ENCODE assay signal across 16 cellular contexts in genomic region chr9:94076557-94076956, GRCh38. TPM values are rescaled to one million over a fixed set of nuclear protein-coding genes. Genes with fewer than 3 reads are reported as not detected.
A peak's percentile ranks its signal among the peaks of the same experiment; 100 is the strongest.
DNase-seq lines count a peak whose midpoint lies in the region; ATAC-seq, FAIRE-seq and TF ChIP-seq lines count a peak whose summit lies in the region.
"Had no signal": no experiment of that assay in that cellular context is flagged by ENCODE, and none has a peak within 500 bp of the region (broad histone marks: within the 10 kb centered on the region; RNA-seq: fewer than 3 reads in every experiment).

No MANE protein-coding gene starts in this region.

- peaks cover 41% of the 10 kb centered on the region for H3K36me3 Mint-ChIP-seq in osteocyte (ENCODE audit: unreplicated experiment)

- no peaks in the 10 kb centered on the region for H3K27me3 Mint-ChIP-seq in osteocyte (ENCODE audit: unreplicated experiment)
- H3K27me3 Mint-ChIP-seq: B cell; CD4-positive, alpha-beta T cell had no signal

- TF ChIP-seq CTCF in LNCaP clone FGC (IDR thresholded peaks at IDR 0.05; ENCODE audit: control insufficient read depth, extremely low read depth, insufficient read depth) (no peak), body of pancreas (IDR thresholded peaks at IDR 0.05) (no peak), osteocyte (IDR thresholded peaks at IDR 0.05) (no peak)

- 12 to 21% methylated on average over 1 of the region's 1 CpG for WGBS in body of pancreas, 2 donors

- intact Hi-C loops in body of pancreas (cut with DNase I), result no loop called here

- H3K27me3 ChIP-seq in body of pancreas, result no peaks in the 10 kb centered on the region

- FAIRE-seq in urothelium cell line (lab: Jason Lieb, UNC), result no peak
- FAIRE-seq: A204.1, HepG2, HTR-8/SVneo had no signal

- H3K4me3 ChIP-seq in LNCaP clone FGC (ENCODE audit: low read depth, low read length), result no peak overlapping the region
- no peak overlapping the region for H3K4me3 ChIP-seq in body of pancreas

- H3K4me3 Mint-ChIP-seq in osteocyte (ENCODE audit: unreplicated experiment), result no peak overlapping the region
- H3K4me3 Mint-ChIP-seq: B cell; CD4-positive, alpha-beta T cell; HFFc6 had no signal

- peaks cover 12% of the 10 kb centered on the region for H3K4me1 Mint-ChIP-seq in osteocyte (ENCODE audit: unreplicated experiment)

- in situ Hi-C loops in G401 (cut with HindIII; ENCODE audit: low sequenced_read_pairs), result no loop called here

- H3K4me1 ChIP-seq in body of pancreas, result peaks cover 22% of the 10 kb centered on the region

- DNase-seq in DMS153 (lab: John Stamatoyannopoulos, UW), result peak; percentile 39
- DNase-seq in LNCaP clone FGC (ENCODE audit: low read depth), result peak; percentile 36
- no peak for DNase-seq in body of pancreas
- DNase-seq in osteocyte (ENCODE audit: extremely low spot score, unreplicated experiment), result no peak
- DNase-seq in urothelium cell line (ENCODE audit: low spot score), result no peak
- no peak for DNase-seq in NCI-H748 treated with DMSO at 0.1 percent for 48 hours (lab: John Stamatoyannopoulos, UW)
- no peak for DNase-seq in G401 (ENCODE audit: low spot score)
- DNase-seq: C1 segment of cervical spinal cord; Calu3; CD4-positive, alpha-beta T cell; HCEC 1CT; HFFc6 had no signal

- no peak for TF ChIP-seq POLR2A in body of pancreas (IDR thresholded peaks at IDR 0.05)

- peak overlapping the region in 1 of 4 donors; percentile 40 for H3K27ac ChIP-seq in body of pancreas

- H3K36me3 ChIP-seq in body of pancreas (replicated peaks in 1 of 2; ENCODE audit: insufficient read depth in 1 of 2, low read depth in 2 of 2), result no peaks in the 10 kb centered on the region

- H3K27ac Mint-ChIP-seq in osteocyte (ENCODE audit: unreplicated experiment), result peak overlapping the region; percentile 15
- H3K27ac Mint-ChIP-seq: B cell; CD4-positive, alpha-beta T cell; HFFc6 had no signal

- peak; percentile 64 for ATAC-seq in body of pancreas
- ATAC-seq: HepG2 had no signal

- peaks cover 11% of the 10 kb centered on the region for H3K9me3 Mint-ChIP-seq in osteocyte (ENCODE audit: unreplicated experiment)
- H3K9me3 Mint-ChIP-seq: CD4-positive, alpha-beta T cell; HFFc6 had no signal

- no peaks in the 10 kb centered on the region for H3K9me3 ChIP-seq in body of pancreas

RNA-seq across cellular contexts. Expression of gene PTPDC1, which starts 7.7 kb away (rescaled TPM):
- total RNA-seq in body of pancreas (10 to 100 TPM; 11.7 to 12.2 TPM), osteocyte (9.9 and 11.5 TPM in 2 replicates)
- total RNA-seq in G401 (2014; rRNA removed; shearing (Covaris generic)), result 4.1 and 5.4 TPM in 2 replicates

Comparison
In these comparisons a context has a peak if more than half of its experiments do, and no peak if none do; other contexts are left out.
1. DNase-seq: peak in DMS153 (single experiment) and LNCaP clone FGC (single experiment); none in body of pancreas (0 of 4), osteocyte (single experiment), urothelium cell line (single experiment), NCI-H748 treated with DMSO at 0.1 percent for 48 hours (single experiment) and G401 (single experiment).